Comparison of ENCODE assay signal across 1 cellular context in the genomic region with DNA sequence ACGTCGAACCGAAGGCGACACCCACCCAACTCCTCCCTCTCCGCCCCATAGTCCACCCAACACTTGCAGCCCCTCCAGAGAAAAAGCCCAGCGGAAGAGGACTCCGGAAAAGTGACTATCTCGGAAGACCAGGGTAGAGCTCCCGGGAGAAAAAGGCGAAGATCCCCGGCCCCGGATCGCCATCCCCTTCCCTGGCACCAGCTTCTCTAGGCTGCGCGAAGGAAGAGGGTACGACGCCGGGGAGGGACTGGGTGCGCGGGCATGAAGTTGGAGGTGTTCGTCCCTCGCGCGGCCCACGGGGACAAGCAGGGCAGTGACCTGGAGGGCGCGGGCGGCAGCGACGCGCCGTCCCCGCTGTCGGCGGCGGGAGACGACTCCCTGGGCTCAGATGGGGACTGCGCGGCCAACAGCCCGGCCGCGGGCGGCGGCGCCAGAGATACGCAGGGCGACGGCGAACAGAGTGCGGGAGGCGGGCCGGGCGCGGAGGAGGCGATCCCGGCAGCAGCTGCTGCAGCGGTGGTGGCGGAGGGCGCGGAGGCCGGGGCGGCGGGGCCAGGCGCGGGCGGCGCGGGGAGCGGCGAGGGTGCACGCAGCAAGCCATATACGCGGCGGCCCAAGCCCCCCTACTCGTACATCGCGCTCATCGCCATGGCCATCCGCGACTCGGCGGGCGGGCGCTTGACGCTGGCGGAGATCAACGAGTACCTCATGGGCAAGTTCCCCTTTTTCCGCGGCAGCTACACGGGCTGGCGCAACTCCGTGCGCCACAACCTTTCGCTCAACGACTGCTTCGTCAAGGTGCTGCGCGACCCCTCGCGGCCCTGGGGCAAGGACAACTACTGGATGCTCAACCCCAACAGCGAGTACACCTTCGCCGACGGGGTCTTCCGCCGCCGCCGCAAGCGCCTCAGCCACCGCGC.
TF ChIP-seq lines count a peak whose summit lies in the region.

No MANE protein-coding gene starts in this region.

TF ChIP-seq in HepG2, 621 proteins besides CTCF, POLR2A, EP300 and RAD21 (continued from another document and continues in another):
- TF ChIP-seq, protein P1, sequence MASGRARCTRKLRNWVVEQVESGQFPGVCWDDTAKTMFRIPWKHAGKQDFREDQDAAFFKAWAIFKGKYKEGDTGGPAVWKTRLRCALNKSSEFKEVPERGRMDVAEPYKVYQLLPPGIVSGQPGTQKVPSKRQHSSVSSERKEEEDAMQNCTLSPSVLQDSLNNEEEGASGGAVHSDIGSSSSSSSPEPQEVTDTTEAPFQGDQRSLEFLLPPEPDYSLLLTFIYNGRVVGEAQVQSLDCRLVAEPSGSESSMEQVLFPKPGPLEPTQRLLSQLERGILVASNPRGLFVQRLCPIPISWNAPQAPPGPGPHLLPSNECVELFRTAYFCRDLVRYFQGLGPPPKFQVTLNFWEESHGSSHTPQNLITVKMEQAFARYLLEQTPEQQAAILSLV (CRISPR knock-in tag; IDR thresholded peaks at IDR 0.05; ENCODE audit: borderline replicate concordance), result no peak
- TF ChIP-seq ZKSCAN5 (CRISPR knock-in tag; IDR thresholded peaks at IDR 0.05) (no peak), KDM1A (CRISPR knock-in tag; IDR thresholded peaks at IDR 0.05) (no peak), HES4 (CRISPR knock-in tag; IDR thresholded peaks at IDR 0.05; ENCODE audit: borderline replicate concordance) (no peak; the same call in 1 of the 2 replicates), JARID2 (CRISPR knock-in tag; IDR thresholded peaks at IDR 0.05; ENCODE audit: insufficient replicate concordance) (no peak), PAX8 (CRISPR knock-in tag; IDR thresholded peaks at IDR 0.05; ENCODE audit: borderline replicate concordance) (no peak; the same call in 1 of the 2 replicates), NPAS2 (CRISPR knock-in tag; IDR thresholded peaks at IDR 0.05; ENCODE audit: borderline replicate concordance) (0 out of 2 replicates have a peak, but pooled peaks have one; percentile 16), ZBTB8A (CRISPR knock-in tag; IDR thresholded peaks at IDR 0.05; ENCODE audit: borderline replicate concordance, low read depth) (no peak), ZNF891 (CRISPR knock-in tag; IDR thresholded peaks at IDR 0.05) (no peak), SRSF1 (optimal IDR thresholded peaks at IDR 0.05; ENCODE audit: low read depth, low read length) (peak; percentile 40), FLYWCH1 (CRISPR knock-in tag; IDR thresholded peaks at IDR 0.05) (no peak), SETDB1 (CRISPR knock-in tag; IDR thresholded peaks at IDR 0.05; ENCODE audit: borderline replicate concordance) (no peak), JUN (CRISPR knock-in tag; IDR thresholded peaks at IDR 0.05) (no peak), ZSCAN21 (CRISPR knock-in tag; IDR thresholded peaks at IDR 0.05; ENCODE audit: borderline replicate concordance) (no peak; the same call in none of the 2 replicates), ZEB1 (IDR thresholded peaks at IDR 0.05; ENCODE audit: insufficient replicate concordance, low read depth) (no peak), AGO2 (optimal IDR thresholded peaks at IDR 0.05; ENCODE audit: low read depth, low read length) (peak; percentile 100), RBM22 (optimal IDR thresholded peaks at IDR 0.05; ENCODE audit: low read length) (peak; percentile 95), ZNF777 (CRISPR knock-in tag; IDR thresholded peaks at IDR 0.05) (peak; percentile 47), ZNF335 (CRISPR knock-in tag; IDR thresholded peaks at IDR 0.05) (no peak), ELF3 (CRISPR knock-in tag; IDR thresholded peaks at IDR 0.05) (no peak), SCMH1 (CRISPR knock-in tag; IDR thresholded peaks at IDR 0.05; ENCODE audit: borderline replicate concordance) (no peak), ATF1 (CRISPR knock-in tag; IDR thresholded peaks at IDR 0.05) (no peak), ZNF589 (CRISPR knock-in tag; conservative IDR thresholded peaks at IDR 0.05) (peak; percentile 15; the same call in 1 of the 2 replicates), ZNF781 (CRISPR knock-in tag; IDR thresholded peaks at IDR 0.05; ENCODE audit: borderline replicate concordance, not compliant biosample characterization) (peak; percentile 9), HNF4A (CRISPR knock-in tag; IDR thresholded peaks at IDR 0.05) (no peak)
- TF ChIP-seq, protein P2, sequence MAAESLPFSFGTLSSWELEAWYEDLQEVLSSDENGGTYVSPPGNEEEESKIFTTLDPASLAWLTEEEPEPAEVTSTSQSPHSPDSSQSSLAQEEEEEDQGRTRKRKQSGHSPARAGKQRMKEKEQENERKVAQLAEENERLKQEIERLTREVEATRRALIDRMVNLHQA (CRISPR knock-in tag; IDR thresholded peaks at IDR 0.05), result no peak
- TF ChIP-seq, protein P3, sequence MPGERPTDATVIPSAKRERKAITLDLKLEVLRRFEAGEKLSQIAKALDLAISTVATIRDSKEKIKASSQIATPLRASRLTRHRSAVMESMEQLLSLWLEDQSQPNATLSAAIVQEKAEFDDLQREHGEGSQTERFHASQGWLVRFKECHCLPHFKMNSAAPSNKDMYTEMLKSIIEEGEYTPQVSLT (CRISPR knock-in tag; IDR thresholded peaks at IDR 0.05; ENCODE audit: borderline replicate concordance, low read depth), result 0 out of 2 replicates have a peak, but pooled peaks have one; percentile 12
- TF ChIP-seq, protein P4, sequence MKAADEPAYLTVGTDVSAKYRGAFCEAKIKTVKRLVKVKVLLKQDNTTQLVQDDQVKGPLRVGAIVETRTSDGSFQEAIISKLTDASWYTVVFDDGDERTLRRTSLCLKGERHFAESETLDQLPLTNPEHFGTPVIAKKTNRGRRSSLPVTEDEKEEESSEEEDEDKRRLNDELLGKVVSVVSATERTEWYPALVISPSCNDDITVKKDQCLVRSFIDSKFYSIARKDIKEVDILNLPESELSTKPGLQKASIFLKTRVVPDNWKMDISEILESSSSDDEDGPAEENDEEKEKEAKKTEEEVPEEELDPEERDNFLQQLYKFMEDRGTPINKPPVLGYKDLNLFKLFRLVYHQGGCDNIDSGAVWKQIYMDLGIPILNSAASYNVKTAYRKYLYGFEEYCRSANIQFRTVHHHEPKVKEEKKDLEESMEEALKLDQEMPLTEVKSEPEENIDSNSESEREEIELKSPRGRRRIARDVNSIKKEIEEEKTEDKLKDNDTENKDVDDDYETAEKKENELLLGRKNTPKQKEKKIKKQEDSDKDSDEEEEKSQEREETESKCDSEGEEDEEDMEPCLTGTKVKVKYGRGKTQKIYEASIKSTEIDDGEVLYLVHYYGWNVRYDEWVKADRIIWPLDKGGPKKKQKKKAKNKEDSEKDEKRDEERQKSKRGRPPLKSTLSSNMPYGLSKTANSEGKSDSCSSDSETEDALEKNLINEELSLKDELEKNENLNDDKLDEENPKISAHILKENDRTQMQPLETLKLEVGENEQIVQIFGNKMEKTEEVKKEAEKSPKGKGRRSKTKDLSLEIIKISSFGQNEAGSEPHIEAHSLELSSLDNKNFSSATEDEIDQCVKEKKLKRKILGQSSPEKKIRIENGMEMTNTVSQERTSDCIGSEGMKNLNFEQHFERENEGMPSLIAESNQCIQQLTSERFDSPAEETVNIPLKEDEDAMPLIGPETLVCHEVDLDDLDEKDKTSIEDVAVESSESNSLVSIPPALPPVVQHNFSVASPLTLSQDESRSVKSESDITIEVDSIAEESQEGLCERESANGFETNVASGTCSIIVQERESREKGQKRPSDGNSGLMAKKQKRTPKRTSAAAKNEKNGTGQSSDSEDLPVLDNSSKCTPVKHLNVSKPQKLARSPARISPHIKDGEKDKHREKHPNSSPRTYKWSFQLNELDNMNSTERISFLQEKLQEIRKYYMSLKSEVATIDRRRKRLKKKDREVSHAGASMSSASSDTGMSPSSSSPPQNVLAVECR (CRISPR knock-in tag; IDR thresholded peaks at IDR 0.05; ENCODE audit: borderline replicate concordance), result no peak
- TF ChIP-seq, protein P5, sequence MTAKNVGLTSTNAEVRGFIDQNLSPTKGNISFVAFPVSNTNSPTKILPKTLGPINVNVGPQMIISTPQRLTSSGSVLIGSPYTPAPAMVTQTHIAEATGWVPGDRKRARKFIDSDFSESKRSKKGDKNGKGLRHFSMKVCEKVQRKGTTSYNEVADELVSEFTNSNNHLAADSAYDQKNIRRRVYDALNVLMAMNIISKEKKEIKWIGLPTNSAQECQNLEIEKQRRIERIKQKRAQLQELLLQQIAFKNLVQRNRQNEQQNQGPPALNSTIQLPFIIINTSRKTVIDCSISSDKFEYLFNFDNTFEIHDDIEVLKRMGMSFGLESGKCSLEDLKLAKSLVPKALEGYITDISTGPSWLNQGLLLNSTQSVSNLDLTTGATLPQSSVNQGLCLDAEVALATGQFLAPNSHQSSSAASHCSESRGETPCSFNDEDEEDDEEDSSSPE (CRISPR knock-in tag; IDR thresholded peaks at IDR 0.05), result 0 out of 2 replicates have a peak, but pooled peaks have one; percentile 12
- TF ChIP-seq, protein P6, sequence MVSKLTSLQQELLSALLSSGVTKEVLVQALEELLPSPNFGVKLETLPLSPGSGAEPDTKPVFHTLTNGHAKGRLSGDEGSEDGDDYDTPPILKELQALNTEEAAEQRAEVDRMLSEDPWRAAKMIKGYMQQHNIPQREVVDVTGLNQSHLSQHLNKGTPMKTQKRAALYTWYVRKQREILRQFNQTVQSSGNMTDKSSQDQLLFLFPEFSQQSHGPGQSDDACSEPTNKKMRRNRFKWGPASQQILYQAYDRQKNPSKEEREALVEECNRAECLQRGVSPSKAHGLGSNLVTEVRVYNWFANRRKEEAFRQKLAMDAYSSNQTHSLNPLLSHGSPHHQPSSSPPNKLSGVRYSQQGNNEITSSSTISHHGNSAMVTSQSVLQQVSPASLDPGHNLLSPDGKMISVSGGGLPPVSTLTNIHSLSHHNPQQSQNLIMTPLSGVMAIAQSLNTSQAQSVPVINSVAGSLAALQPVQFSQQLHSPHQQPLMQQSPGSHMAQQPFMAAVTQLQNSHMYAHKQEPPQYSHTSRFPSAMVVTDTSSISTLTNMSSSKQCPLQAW (CRISPR knock-in tag; IDR thresholded peaks at IDR 0.05), result no peak
- TF ChIP-seq, protein P7, sequence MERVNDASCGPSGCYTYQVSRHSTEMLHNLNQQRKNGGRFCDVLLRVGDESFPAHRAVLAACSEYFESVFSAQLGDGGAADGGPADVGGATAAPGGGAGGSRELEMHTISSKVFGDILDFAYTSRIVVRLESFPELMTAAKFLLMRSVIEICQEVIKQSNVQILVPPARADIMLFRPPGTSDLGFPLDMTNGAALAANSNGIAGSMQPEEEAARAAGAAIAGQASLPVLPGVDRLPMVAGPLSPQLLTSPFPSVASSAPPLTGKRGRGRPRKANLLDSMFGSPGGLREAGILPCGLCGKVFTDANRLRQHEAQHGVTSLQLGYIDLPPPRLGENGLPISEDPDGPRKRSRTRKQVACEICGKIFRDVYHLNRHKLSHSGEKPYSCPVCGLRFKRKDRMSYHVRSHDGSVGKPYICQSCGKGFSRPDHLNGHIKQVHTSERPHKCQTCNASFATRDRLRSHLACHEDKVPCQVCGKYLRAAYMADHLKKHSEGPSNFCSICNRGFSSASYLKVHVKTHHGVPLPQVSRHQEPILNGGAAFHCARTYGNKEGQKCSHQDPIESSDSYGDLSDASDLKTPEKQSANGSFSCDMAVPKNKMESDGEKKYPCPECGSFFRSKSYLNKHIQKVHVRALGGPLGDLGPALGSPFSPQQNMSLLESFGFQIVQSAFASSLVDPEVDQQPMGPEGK (CRISPR knock-in tag; IDR thresholded peaks at IDR 0.05), result no peak
- TF ChIP-seq, protein P8, sequence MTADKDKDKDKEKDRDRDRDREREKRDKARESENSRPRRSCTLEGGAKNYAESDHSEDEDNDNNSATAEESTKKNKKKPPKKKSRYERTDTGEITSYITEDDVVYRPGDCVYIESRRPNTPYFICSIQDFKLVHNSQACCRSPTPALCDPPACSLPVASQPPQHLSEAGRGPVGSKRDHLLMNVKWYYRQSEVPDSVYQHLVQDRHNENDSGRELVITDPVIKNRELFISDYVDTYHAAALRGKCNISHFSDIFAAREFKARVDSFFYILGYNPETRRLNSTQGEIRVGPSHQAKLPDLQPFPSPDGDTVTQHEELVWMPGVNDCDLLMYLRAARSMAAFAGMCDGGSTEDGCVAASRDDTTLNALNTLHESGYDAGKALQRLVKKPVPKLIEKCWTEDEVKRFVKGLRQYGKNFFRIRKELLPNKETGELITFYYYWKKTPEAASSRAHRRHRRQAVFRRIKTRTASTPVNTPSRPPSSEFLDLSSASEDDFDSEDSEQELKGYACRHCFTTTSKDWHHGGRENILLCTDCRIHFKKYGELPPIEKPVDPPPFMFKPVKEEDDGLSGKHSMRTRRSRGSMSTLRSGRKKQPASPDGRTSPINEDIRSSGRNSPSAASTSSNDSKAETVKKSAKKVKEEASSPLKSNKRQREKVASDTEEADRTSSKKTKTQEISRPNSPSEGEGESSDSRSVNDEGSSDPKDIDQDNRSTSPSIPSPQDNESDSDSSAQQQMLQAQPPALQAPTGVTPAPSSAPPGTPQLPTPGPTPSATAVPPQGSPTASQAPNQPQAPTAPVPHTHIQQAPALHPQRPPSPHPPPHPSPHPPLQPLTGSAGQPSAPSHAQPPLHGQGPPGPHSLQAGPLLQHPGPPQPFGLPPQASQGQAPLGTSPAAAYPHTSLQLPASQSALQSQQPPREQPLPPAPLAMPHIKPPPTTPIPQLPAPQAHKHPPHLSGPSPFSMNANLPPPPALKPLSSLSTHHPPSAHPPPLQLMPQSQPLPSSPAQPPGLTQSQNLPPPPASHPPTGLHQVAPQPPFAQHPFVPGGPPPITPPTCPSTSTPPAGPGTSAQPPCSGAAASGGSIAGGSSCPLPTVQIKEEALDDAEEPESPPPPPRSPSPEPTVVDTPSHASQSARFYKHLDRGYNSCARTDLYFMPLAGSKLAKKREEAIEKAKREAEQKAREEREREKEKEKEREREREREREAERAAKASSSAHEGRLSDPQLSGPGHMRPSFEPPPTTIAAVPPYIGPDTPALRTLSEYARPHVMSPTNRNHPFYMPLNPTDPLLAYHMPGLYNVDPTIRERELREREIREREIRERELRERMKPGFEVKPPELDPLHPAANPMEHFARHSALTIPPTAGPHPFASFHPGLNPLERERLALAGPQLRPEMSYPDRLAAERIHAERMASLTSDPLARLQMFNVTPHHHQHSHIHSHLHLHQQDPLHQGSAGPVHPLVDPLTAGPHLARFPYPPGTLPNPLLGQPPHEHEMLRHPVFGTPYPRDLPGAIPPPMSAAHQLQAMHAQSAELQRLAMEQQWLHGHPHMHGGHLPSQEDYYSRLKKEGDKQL (CRISPR knock-in tag; IDR thresholded peaks at IDR 0.05; ENCODE audit: low read depth), result no peak
